In the genomic region with DNA sequence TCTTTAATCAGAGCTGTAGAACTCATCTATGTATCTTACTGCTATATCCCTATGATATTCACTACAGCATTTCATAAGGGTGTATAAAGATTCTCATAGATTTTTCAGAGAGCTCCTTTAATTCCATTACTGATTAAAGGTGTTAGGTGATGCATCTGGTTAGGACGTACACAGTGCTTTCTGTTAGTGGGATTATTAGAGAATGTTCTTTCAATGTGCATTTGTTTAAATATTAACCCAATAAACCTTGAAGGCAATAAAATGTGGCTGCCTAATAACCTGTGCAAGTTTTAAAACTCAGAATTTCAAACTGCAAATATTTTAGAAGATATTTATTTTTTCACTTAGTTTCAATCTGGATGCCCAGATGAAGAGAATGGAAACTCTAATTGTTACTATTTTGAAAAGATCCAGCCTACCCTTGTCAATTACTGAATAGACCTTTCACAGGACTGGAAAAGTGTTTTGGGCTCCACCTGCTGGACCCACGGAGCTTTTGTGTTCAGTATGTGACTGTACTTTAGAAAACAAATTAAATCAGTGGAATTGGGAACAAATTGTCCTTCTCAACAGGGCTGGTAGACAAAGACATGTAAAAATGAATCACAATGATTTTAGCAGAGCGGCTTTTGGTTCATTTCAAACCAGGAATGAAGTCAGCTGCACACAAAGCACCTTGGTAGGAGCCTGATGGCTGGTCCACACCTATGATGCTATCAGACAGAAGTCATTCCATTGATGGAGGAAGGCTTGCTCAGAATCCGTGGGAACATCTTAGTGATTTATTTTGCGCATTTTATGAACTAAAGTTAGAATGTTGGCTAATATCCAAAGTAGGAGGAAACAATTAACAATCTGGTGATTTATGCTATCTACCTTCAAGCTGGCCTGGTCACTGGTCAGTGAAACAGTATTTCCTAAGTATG, we compare ENCODE assay signal across 8 cellular contexts.
DNase-seq lines count a peak whose midpoint lies in the region; ATAC-seq and FAIRE-seq lines count a peak whose summit lies in the region.

No MANE protein-coding gene starts in this region.

- ATAC-seq in GM19438 (IDR thresholded peaks at IDR 0.05; ENCODE audit: low read depth, unreplicated experiment) (peak; percentile 80), left ventricle myocardium superior (peak; percentile 81), GM21526 (IDR thresholded peaks at IDR 0.05; ENCODE audit: low FRiP score, unreplicated experiment) (no peak)

- DNase-seq in DMS 273 (lab: John Stamatoyannopoulos, UW; ENCODE audit: unreplicated experiment): peak; percentile 65
- DNase-seq in HTR-8/SVneo (ENCODE audit: insufficient read length, low spot score): peak; percentile 21
- peak; percentile 31 for DNase-seq in RPMI8226
- DNase-seq in amniotic stem cell (lab: John Stamatoyannopoulos, UW): peak; percentile 20
- DNase-seq in left ventricle myocardium superior: peak; percentile 77
- DNase-seq in retina: peak; percentile 49

- FAIRE-seq in HTR-8/SVneo (lab: Jason Lieb, UNC): no peak

- intact Hi-C loops in left ventricle myocardium superior (cut with micrococcal nuclease): loop anchor here (5.0 kb wide), 2 partner anchors 122 to 227 kb away; partner anchors contain the start of gene MBNL2

Comparison
In these comparisons a context has a peak if more than half of its experiments do, and no peak if none do; other contexts are left out.
1. DNase-seq: peak in every context shown above with its lines; median percentile 77 in left ventricle myocardium superior; 65 in DMS 273; 49 in retina; 31 in RPMI8226; 21 in HTR-8/SVneo; 20 in amniotic stem cell.